ENCODE assay signal across 8 cellular contexts in genomic region chr7:143263266-143264195, GRCh38. TPM values are rescaled to one million over a fixed set of nuclear protein-coding genes. Genes with fewer than 3 reads are reported as not detected.
DNase-seq lines count a peak whose midpoint lies in the region; TF ChIP-seq lines count a peak whose summit lies in the region.

TSS of gene GSTK1 (plus strand) at chr7:143263441. CDS start at chr7:143263514, 73 bp downstream.

- H3K27me3 ChIP-seq in right atrium auricular region (no peaks in the 10 kb centered on the region), uterus (no peaks in the 10 kb centered on the region)

- TF ChIP-seq POLR2A in NB4 (IDR thresholded peaks at IDR 0.05; ENCODE audit: extremely low read depth, insufficient read length), result peak; percentile 94
- TF ChIP-seq POLR2A in uterus (IDR thresholded peaks at IDR 0.05), result peak; percentile 70 to 75

- H3K4me1 ChIP-seq in right atrium auricular region (peaks cover 0 to 20% of the 10 kb centered on the region in 2 donors), uterus (no peaks in the 10 kb centered on the region)

- H3K9me3 ChIP-seq in right atrium auricular region (no peaks in the 10 kb centered on the region), uterus (no peaks in the 10 kb centered on the region)

- H3K4me3 ChIP-seq in GM12864 (ENCODE audit: low read depth, low read length) (peak within 1 kb of the TSS; percentile 76), HFF-Myc (replicated peaks; ENCODE audit: low read depth, low read length) (peak within 1 kb of the TSS; percentile 78), NB4 (ENCODE audit: low read depth, low read length) (peak within 1 kb of the TSS; percentile 78), right atrium auricular region (peak within 1 kb of the TSS; percentile 70 to 93), uterus (peak within 1 kb of the TSS; percentile 62 to 71)

- peak; percentile 22 for DNase-seq in GM12864 (ENCODE audit: low read depth)
- no peak for DNase-seq in HFF-Myc (ENCODE audit: extremely low read depth, low read depth)
- peak; percentile 91 for DNase-seq in NB4 (ENCODE audit: low read depth)
- peak; percentile 82 for DNase-seq in right atrium auricular region (ENCODE audit: low spot score)
- DNase-seq in putamen (ENCODE audit: low spot score), result peak; percentile 84
- peak; percentile 70 to 83 for DNase-seq in uterus

- H3K36me3 ChIP-seq in right atrium auricular region (peaks cover 14% of the 10 kb centered on the region), uterus (no peaks in the 10 kb centered on the region)

- H3K27ac ChIP-seq in angular gyrus (ENCODE audit: low read depth, low read length) (peak within 1 kb of the TSS; percentile 90), right atrium auricular region (peak within 1 kb of the TSS; percentile 84 to 86), uterus (peak within 1 kb of the TSS; percentile 87 to 88)

- intact Hi-C loops in T-helper 2 cell treated with Interferon-gamma antibody and Interleukin-4, amounts not matched to agents 100 ng/mL and 5 ng/mL, for 36 hours (cut with micrococcal nuclease), result loop anchor here (1.0 kb wide), 4 partner anchors 11 to 118 kb away; partner anchors contain the start of genes CASP2 and ZYX
- intact Hi-C loops in uterus (cut with DNase I; ENCODE audit: low total_unique reads), result no loop called here

- no peak for TF ChIP-seq CTCF in GM12864 (IDR thresholded peaks at IDR 0.05; ENCODE audit: low read depth, low read length, missing control alignments)
- no peak for TF ChIP-seq CTCF in HFF-Myc (IDR thresholded peaks at IDR 0.05; ENCODE audit: low read depth, low read length, missing control alignments)
- no peak for TF ChIP-seq CTCF in NB4 (IDR thresholded peaks at IDR 0.05; ENCODE audit: low read depth, low read length)
- TF ChIP-seq CTCF in right atrium auricular region (IDR thresholded peaks at IDR 0.05), result peak in 1 of 2 donors; percentile 10
- no peak for TF ChIP-seq CTCF in uterus (IDR thresholded peaks at IDR 0.05)

RNA-seq across cellular contexts. Expression of gene GSTK1, which starts in this region (rescaled TPM):
- total RNA-seq in T-helper 2 cell treated with Interferon-gamma antibody and Interleukin-4, amounts not matched to agents 100 ng/mL and 5 ng/mL, for 36 hours, result 363 and 365 TPM in 2 replicates
- total RNA-seq in right atrium auricular region (100 to 1,000 TPM; 169 to 270 TPM), uterus (100 to 1,000 TPM in 1 of 4 donors, 10 to 100 TPM in 3; 58.2 to 173 (median 86.9) TPM)
